Comparison of ENCODE assay signal across 26 cellular contexts in the genomic region with DNA sequence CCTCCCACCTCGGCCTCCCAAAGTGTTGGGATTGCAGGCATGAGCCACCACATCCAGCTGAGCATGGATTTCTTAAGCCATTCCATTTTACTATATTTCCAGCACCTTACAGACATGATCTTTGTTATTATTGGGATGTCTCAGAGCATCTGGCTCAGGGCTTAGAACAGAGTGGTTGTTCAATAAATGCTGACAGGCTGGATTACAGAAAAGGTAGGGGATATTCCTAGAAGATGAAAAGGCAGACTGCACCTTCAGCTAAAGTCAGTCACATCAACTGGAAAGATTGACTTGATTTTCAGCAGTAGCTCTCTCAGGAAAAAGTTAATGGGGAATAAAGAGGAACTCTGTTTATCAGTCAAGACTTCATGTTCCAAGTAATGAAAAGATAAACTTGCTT.
"Had no signal": no experiment of that assay in that cellular context is flagged by ENCODE, and none has a peak within 500 bp of the region (broad histone marks: within the 10 kb centered on the region; RNA-seq: fewer than 3 reads in every experiment).

No MANE protein-coding gene starts in this region.

- H3K4me3 ChIP-seq: colonic mucosa, coronary artery, dorsolateral prefrontal cortex, esophagus squamous epithelium, gastrocnemius medialis, gastroesophageal sphincter, heart left ventricle, heart right ventricle had no signal

- H3K36me3 ChIP-seq: colonic mucosa, esophagus squamous epithelium, gastrocnemius medialis, gastroesophageal sphincter, heart left ventricle, heart right ventricle had no signal

- DNase-seq: colonic mucosa; cortex of kidney; dermis blood vessel endothelial cell; dorsolateral prefrontal cortex; effector CD4-positive, alpha-beta T cell; effector CD8-positive, alpha-beta T cell; effector memory CD4-positive, alpha-beta T cell; effector memory CD8-positive, alpha-beta T cell; endodermal cell; erythroblast; esophagus squamous epithelium; foreskin fibroblast; foreskin melanocyte; gastrocnemius medialis; glutamatergic neuron; head of caudate nucleus; heart left ventricle; heart right ventricle had no signal

- H3K27me3 ChIP-seq: colonic mucosa, esophagus squamous epithelium, gastroesophageal sphincter had no signal

- H3K27ac ChIP-seq: colonic mucosa, coronary artery, dorsolateral prefrontal cortex, epithelial cell of prostate, esophagus squamous epithelium, gastrocnemius medialis, gastroesophageal sphincter, heart left ventricle, heart right ventricle had no signal

- ATAC-seq: effector memory CD8-positive, alpha-beta T cell; esophagus mucosa; gastrocnemius medialis; gastroesophageal sphincter; heart left ventricle; heart right ventricle had no signal

- H3K4me1 ChIP-seq: colonic mucosa, esophagus squamous epithelium, gastrocnemius medialis, gastroesophageal sphincter, heart left ventricle, heart right ventricle had no signal

- FAIRE-seq: colon, endometrium, endothelial cell of umbilical vein, frontal cortex had no signal

- H3K9me3 ChIP-seq: colonic mucosa, esophagus squamous epithelium, gastrocnemius medialis, gastroesophageal sphincter, heart left ventricle, heart right ventricle had no signal
